ENCODE assay signal across 1 cellular context in the genomic region with DNA sequence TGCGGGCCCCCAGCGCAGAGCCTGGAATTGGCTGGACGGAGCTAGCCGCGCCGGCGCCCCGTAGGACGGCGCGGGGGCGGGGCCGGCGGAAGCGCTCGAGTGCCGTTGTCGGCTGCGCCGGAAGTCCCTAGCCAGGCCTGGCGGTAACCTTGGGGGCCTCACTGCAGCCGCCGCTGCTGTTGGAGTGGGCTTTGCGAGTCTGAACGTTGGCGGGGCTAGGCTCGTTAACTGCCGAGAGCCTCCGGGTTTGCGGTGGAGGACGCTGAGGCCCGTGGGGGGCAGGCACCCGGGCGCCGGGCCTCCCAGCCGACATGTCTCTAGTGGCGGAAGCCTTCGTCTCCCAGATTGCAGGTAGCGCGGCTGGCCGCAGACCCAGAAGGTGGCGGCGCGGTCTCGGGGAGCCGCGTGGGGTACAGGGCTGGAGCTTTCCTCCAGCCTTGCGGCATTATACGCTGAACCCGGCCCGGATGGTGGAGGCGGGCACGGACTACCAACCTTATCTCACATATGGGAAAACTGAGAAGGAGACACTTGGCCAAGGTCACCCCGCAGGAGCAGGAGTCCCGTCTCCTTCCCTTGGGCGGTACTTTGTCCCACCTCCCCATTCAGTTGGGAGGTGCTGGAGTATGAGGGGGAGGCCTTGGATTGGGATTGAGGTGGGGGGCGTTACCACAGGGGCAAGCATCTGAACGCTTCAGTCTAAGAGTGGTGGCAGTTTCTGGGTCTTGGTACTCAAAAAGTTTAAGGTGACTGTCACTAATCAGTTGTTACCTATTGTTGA.
TF ChIP-seq lines count a peak whose summit lies in the region.

A gene (plus strand): TSS at position 124 of the 781 bp plus-strand sequence. CDS start 188 bp downstream, at position 312.

TF ChIP-seq in K562, 482 proteins besides CTCF, POLR2A, EP300 and RAD21 (continued from another document and continues in another):
- TF ChIP-seq, protein P1, sequence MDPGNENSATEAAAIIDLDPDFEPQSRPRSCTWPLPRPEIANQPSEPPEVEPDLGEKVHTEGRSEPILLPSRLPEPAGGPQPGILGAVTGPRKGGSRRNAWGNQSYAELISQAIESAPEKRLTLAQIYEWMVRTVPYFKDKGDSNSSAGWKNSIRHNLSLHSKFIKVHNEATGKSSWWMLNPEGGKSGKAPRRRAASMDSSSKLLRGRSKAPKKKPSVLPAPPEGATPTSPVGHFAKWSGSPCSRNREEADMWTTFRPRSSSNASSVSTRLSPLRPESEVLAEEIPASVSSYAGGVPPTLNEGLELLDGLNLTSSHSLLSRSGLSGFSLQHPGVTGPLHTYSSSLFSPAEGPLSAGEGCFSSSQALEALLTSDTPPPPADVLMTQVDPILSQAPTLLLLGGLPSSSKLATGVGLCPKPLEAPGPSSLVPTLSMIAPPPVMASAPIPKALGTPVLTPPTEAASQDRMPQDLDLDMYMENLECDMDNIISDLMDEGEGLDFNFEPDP (CRISPR knock-in tag; IDR thresholded peaks at IDR 0.05), result no peak
- TF ChIP-seq, protein P2, sequence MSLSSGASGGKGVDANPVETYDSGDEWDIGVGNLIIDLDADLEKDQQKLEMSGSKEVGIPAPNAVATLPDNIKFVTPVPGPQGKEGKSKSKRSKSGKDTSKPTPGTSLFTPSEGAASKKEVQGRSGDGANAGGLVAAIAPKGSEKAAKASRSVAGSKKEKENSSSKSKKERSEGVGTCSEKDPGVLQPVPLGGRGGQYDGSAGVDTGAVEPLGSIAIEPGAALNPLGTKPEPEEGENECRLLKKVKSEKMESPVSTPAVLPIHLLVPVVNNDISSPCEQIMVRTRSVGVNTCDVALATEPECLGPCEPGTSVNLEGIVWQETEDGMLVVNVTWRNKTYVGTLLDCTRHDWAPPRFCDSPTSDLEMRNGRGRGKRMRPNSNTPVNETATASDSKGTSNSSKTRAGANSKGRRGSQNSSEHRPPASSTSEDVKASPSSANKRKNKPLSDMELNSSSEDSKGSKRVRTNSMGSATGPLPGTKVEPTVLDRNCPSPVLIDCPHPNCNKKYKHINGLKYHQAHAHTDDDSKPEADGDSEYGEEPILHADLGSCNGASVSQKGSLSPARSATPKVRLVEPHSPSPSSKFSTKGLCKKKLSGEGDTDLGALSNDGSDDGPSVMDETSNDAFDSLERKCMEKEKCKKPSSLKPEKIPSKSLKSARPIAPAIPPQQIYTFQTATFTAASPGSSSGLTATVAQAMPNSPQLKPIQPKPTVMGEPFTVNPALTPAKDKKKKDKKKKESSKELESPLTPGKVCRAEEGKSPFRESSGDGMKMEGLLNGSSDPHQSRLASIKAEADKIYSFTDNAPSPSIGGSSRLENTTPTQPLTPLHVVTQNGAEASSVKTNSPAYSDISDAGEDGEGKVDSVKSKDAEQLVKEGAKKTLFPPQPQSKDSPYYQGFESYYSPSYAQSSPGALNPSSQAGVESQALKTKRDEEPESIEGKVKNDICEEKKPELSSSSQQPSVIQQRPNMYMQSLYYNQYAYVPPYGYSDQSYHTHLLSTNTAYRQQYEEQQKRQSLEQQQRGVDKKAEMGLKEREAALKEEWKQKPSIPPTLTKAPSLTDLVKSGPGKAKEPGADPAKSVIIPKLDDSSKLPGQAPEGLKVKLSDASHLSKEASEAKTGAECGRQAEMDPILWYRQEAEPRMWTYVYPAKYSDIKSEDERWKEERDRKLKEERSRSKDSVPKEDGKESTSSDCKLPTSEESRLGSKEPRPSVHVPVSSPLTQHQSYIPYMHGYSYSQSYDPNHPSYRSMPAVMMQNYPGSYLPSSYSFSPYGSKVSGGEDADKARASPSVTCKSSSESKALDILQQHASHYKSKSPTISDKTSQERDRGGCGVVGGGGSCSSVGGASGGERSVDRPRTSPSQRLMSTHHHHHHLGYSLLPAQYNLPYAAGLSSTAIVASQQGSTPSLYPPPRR (CRISPR knock-in tag; IDR thresholded peaks at IDR 0.05; ENCODE audit: borderline replicate concordance), result no peak
- TF ChIP-seq MTA3 (IDR thresholded peaks at IDR 0.05; ENCODE audit: borderline replicate concordance) (peak; percentile 83; the same call in 1 of the 2 replicates), TCF7 (IDR thresholded peaks at IDR 0.05; ENCODE audit: borderline replicate concordance) (no peak), MAFG (tag; conservative IDR thresholded peaks at IDR 0.05) (no peak), HDAC1 (IDR thresholded peaks at IDR 0.05) (peak in 1 of 2 experiments; percentile 89; a peak in 2 of 4 replicates), ZNF12 (CRISPR knock-in tag; IDR thresholded peaks at IDR 0.05) (no peak), DPF2 (IDR thresholded peaks at IDR 0.05) (no peak), ZNF57 (CRISPR knock-in tag; IDR thresholded peaks at IDR 0.05) (0 out of 2 replicates have a peak, but pooled peaks have one; percentile 21), TAF1 (IDR thresholded peaks at IDR 0.05; ENCODE audit: control insufficient read depth, extremely low read depth, insufficient read depth, low read length, severe bottlenecking) (peak; percentile 88), ERF (CRISPR knock-in tag; IDR thresholded peaks at IDR 0.05) (peak; percentile 93), RNF2 (IDR thresholded peaks at IDR 0.05) (peak; percentile 67; the same call in 1 of the 2 replicates), CBX1 (IDR thresholded peaks at IDR 0.05; ENCODE audit: low read depth) (peak; percentile 94), RBM14 (IDR thresholded peaks at IDR 0.05; ENCODE audit: borderline replicate concordance, insufficient read depth, low read depth, low read length) (no peak), POLR2H (tag; IDR thresholded peaks at IDR 0.05; ENCODE audit: low read depth) (peak; percentile 84), ATF7 (IDR thresholded peaks at IDR 0.05) (peak; percentile 78; the same call in 1 of the 2 replicates), HNRNPUL1 (IDR thresholded peaks at IDR 0.05; ENCODE audit: low read length) (no peak), NRF1 (conservative IDR thresholded peaks at IDR 0.05 in 1 of 2, IDR thresholded peaks at IDR 0.05 in 1 of 2) (peak; percentile 85 to 87), DMBX1 (CRISPR knock-in tag; IDR thresholded peaks at IDR 0.05; ENCODE audit: borderline replicate concordance) (peak; percentile 80), ZBED1 (IDR thresholded peaks at IDR 0.05) (no peak), PTBP1 (IDR thresholded peaks at IDR 0.05; ENCODE audit: low read depth, low read length) (no peak)
- TF ChIP-seq, protein P3, sequence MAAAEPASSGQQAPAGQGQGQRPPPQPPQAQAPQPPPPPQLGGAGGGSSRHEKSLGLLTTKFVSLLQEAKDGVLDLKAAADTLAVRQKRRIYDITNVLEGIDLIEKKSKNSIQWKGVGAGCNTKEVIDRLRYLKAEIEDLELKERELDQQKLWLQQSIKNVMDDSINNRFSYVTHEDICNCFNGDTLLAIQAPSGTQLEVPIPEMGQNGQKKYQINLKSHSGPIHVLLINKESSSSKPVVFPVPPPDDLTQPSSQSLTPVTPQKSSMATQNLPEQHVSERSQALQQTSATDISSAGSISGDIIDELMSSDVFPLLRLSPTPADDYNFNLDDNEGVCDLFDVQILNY (CRISPR knock-in tag; IDR thresholded peaks at IDR 0.05), result peak; percentile 38; the same call in 1 of the 2 replicates
- TF ChIP-seq, protein P4, sequence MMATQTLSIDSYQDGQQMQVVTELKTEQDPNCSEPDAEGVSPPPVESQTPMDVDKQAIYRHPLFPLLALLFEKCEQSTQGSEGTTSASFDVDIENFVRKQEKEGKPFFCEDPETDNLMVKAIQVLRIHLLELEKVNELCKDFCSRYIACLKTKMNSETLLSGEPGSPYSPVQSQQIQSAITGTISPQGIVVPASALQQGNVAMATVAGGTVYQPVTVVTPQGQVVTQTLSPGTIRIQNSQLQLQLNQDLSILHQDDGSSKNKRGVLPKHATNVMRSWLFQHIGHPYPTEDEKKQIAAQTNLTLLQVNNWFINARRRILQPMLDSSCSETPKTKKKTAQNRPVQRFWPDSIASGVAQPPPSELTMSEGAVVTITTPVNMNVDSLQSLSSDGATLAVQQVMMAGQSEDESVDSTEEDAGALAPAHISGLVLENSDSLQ (IDR thresholded peaks at IDR 0.05), result no peak
- TF ChIP-seq, protein P5, sequence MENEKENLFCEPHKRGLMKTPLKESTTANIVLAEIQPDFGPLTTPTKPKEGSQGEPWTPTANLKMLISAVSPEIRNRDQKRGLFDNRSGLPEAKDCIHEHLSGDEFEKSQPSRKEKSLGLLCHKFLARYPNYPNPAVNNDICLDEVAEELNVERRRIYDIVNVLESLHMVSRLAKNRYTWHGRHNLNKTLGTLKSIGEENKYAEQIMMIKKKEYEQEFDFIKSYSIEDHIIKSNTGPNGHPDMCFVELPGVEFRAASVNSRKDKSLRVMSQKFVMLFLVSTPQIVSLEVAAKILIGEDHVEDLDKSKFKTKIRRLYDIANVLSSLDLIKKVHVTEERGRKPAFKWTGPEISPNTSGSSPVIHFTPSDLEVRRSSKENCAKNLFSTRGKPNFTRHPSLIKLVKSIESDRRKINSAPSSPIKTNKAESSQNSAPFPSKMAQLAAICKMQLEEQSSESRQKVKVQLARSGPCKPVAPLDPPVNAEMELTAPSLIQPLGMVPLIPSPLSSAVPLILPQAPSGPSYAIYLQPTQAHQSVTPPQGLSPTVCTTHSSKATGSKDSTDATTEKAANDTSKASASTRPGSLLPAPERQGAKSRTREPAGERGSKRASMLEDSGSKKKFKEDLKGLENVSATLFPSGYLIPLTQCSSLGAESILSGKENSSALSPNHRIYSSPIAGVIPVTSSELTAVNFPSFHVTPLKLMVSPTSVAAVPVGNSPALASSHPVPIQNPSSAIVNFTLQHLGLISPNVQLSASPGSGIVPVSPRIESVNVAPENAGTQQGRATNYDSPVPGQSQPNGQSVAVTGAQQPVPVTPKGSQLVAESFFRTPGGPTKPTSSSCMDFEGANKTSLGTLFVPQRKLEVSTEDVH (IDR thresholded peaks at IDR 0.05; ENCODE audit: low read depth, partially characterized antibody), result peak; percentile 82
- TF ChIP-seq, protein P6, sequence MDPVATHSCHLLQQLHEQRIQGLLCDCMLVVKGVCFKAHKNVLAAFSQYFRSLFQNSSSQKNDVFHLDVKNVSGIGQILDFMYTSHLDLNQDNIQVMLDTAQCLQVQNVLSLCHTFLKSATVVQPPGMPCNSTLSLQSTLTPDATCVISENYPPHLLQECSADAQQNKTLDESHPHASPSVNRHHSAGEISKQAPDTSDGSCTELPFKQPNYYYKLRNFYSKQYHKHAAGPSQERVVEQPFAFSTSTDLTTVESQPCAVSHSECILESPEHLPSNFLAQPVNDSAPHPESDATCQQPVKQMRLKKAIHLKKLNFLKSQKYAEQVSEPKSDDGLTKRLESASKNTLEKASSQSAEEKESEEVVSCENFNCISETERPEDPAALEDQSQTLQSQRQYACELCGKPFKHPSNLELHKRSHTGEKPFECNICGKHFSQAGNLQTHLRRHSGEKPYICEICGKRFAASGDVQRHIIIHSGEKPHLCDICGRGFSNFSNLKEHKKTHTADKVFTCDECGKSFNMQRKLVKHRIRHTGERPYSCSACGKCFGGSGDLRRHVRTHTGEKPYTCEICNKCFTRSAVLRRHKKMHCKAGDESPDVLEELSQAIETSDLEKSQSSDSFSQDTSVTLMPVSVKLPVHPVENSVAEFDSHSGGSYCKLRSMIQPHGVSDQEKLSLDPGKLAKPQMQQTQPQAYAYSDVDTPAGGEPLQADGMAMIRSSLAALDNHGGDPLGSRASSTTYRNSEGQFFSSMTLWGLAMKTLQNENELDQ (CRISPR knock-in tag; IDR thresholded peaks at IDR 0.05; ENCODE audit: borderline replicate concordance), result no peak
- TF ChIP-seq, protein P7, sequence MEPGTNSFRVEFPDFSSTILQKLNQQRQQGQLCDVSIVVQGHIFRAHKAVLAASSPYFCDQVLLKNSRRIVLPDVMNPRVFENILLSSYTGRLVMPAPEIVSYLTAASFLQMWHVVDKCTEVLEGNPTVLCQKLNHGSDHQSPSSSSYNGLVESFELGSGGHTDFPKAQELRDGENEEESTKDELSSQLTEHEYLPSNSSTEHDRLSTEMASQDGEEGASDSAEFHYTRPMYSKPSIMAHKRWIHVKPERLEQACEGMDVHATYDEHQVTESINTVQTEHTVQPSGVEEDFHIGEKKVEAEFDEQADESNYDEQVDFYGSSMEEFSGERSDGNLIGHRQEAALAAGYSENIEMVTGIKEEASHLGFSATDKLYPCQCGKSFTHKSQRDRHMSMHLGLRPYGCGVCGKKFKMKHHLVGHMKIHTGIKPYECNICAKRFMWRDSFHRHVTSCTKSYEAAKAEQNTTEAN (CRISPR knock-in tag; IDR thresholded peaks at IDR 0.05), result no peak
- TF ChIP-seq, protein P8, sequence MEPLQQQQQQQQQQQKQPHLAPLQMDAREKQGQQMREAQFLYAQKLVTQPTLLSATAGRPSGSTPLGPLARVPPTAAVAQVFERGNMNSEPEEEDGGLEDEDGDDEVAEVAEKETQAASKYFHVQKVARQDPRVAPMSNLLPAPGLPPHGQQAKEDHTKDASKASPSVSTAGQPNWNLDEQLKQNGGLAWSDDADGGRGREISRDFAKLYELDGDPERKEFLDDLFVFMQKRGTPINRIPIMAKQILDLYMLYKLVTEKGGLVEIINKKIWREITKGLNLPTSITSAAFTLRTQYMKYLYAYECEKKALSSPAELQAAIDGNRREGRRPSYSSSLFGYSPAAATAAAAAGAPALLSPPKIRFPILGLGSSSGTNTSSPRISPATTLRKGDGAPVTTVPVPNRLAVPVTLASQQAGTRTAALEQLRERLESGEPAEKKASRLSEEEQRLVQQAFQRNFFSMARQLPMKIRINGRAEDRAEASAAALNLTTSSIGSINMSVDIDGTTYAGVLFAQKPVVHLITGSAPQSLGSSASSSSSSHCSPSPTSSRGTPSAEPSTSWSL (CRISPR knock-in tag; IDR thresholded peaks at IDR 0.05; ENCODE audit: borderline replicate concordance), result no peak
- TF ChIP-seq, protein P9, sequence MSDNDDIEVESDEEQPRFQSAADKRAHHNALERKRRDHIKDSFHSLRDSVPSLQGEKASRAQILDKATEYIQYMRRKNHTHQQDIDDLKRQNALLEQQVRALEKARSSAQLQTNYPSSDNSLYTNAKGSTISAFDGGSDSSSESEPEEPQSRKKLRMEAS (CRISPR knock-in tag; IDR thresholded peaks at IDR 0.05), result peak; percentile 81
